9 cellular contexts compared by ENCODE assay signal in the genomic region with DNA sequence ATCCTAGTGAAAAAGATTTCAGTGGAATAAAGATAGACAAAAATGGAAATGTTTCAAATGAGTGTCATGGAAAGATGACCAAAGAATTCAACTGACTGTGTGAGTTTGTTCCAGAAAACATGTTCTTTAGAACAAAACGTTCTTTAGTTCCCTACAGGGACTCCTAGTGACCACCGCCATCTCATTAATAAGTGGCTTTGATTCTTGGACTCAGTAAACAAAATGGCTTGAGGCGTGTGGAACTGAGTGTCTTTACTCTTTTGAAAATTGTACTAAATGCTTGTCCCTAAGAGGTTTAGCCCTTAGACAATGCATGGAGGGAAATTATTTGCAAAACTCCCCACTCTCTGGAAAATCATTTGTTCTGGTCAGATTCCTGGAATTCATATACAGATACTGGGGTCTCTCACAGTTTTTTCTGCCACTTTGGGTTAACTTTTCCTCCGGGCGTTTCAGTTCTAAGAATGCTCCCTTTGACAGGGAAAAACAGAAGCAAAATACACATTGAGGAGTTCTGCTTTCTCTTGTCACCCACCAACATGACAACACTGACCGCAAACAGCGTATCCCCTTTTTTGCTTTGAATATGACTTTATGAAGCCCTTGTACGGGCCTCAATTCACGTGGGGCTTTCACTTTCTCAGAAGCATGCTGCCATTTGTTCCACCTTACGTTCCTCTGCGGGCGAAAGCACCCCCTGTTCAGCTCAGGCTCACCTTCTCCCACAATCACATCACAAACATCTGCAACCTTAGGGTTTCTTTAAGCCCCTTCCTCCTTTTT. TPM values are rescaled to one million over a fixed set of nuclear protein-coding genes. Genes with fewer than 3 reads are reported as not detected.
DNase-seq lines count a peak whose midpoint lies in the region; ATAC-seq and TF ChIP-seq lines count a peak whose summit lies in the region.
"Had no signal": no experiment of that assay in that cellular context is flagged by ENCODE, and none has a peak within 500 bp of the region (broad histone marks: within the 10 kb centered on the region; RNA-seq: fewer than 3 reads in every experiment).

No MANE protein-coding gene starts in this region.

- no peaks in the 10 kb centered on the region for H3K27me3 ChIP-seq in H9 (ENCODE audit: insufficient read depth, low read length)

- no peaks in the 10 kb centered on the region for H3K9me3 ChIP-seq in H9 (ENCODE audit: control insufficient read depth, low read depth, low read length)

- no peak overlapping the region for H2AFZ ChIP-seq in H9 (ENCODE audit: low read length)

- H4K91ac ChIP-seq in H9 (ENCODE audit: insufficient read length, low read depth, low read length) = no peak overlapping the region

- no peaks in the 10 kb centered on the region for H3K79me2 ChIP-seq in H9 (ENCODE audit: insufficient read depth, low read length)

- no peaks in the 10 kb centered on the region for H3K36me3 Mint-ChIP-seq in activated naive CD8-positive, alpha-beta T cell treated with anti-CD3 and anti-CD28 coated beads, Interleukin-2, amount 10 ng/mL, durations not matched to agents 7 days and 5 days
- no peaks in the 10 kb centered on the region for H3K36me3 Mint-ChIP-seq in H9 (ENCODE audit: insufficient read depth in 1 of 3, low read depth in 3 of 3)

- H3K79me1 ChIP-seq in H9 (ENCODE audit: insufficient read depth, low read depth, low read length, poor library complexity, severe bottlenecking) = no peaks in the 10 kb centered on the region

- no peak overlapping the region for H4K5ac ChIP-seq in H9 (ENCODE audit: insufficient read length, low read depth, low read length)

- POLR2A ChIA-PET in activated naive CD8-positive, alpha-beta T cell treated with anti-CD3 and anti-CD28 coated beads, Interleukin-2, amount 10 ng/mL, durations not matched to agents 7 days and 5 days (lab: Charles Lee) = interaction anchor here (0.6 to 3.3 kb wide), 5 partner anchors 8 to 318 kb away, joined by 3 to 20 read pairs (median 4); a partner anchor contains a TSS

- H2BK12ac ChIP-seq in H9 (ENCODE audit: insufficient read length, low read depth, low read length) = no peak overlapping the region

- peak overlapping the region; percentile 89 for H3K27ac Mint-ChIP-seq in activated naive CD8-positive, alpha-beta T cell treated with anti-CD3 and anti-CD28 coated beads, Interleukin-2, amount 10 ng/mL, durations not matched to agents 7 days and 5 days
- H3K27ac Mint-ChIP-seq in H9 = no peak overlapping the region

- no peak overlapping the region for H3K18ac ChIP-seq in H9 (ENCODE audit: insufficient read length, low read depth, low read length)

- peaks cover under 1% of the 10 kb centered on the region; the same call in 1 of the 2 replicates for H3K4me1 ChIP-seq in H9 (ENCODE audit: insufficient read depth, low read length)

- no peaks in the 10 kb centered on the region for H4K20me1 ChIP-seq in H9 (ENCODE audit: control insufficient read depth, insufficient read depth, insufficient read length)

- H2BK15ac ChIP-seq in H9 (ENCODE audit: low read depth, low read length) = no peak overlapping the region

- in situ Hi-C loops in GM13976 (cut with MboI; ENCODE audit: low sequenced_read_pairs, unreplicated experiment) = no loop called here

- H2BK20ac ChIP-seq in H9 (ENCODE audit: low read depth, low read length, poor library complexity, severe bottlenecking) = no peak overlapping the region

- H3K23me2 ChIP-seq in H9 (ENCODE audit: insufficient read length, low read depth, low read length, poor library complexity, severe bottlenecking) = no peaks in the 10 kb centered on the region

- no peak overlapping the region for H3K4me2 ChIP-seq in H9 (ENCODE audit: insufficient read depth, insufficient read length, low read length)
- H3K4me2 ChIP-seq: KMS-11 had no signal

- no CpG with 5 or more reads among the region's 12 CpGs for WGBS in H9 (ENCODE audit: extremely low coverage, insufficient read length, low lambda C conversion rate)

- peak; percentile 52 for ATAC-seq in HG03571 (IDR thresholded peaks at IDR 0.05; ENCODE audit: unreplicated experiment)
- ATAC-seq in activated naive CD8-positive, alpha-beta T cell treated with anti-CD3 and anti-CD28 coated beads, Interleukin-2, amount 10 ng/mL, durations not matched to agents 7 days and 5 days (ENCODE audit: low read depth) = peak; percentile 77

- no peak overlapping the region for H3K56ac ChIP-seq in H9 (ENCODE audit: insufficient read length, low read depth, low read length)

- H3T11ph ChIP-seq in H9 (ENCODE audit: low read length) = no peak overlapping the region

- DNase-seq in GM13976 (ENCODE audit: low spot score) = peak; percentile 65
- no peak for DNase-seq in activated naive CD8-positive, alpha-beta T cell treated with anti-CD3 and anti-CD28 coated beads, Interleukin-2, amount 10 ng/mL, durations not matched to agents 7 days and 5 days
- DNase-seq in pons (ENCODE audit: low spot score) = peak; percentile 55
- DNase-seq in iPS-NIHi7 (ENCODE audit: extremely low spot score) = no peak
- no peak for DNase-seq in NCI-H1092 treated with DMSO at 0.1 percent for 48 hours (lab: John Stamatoyannopoulos, UW)
- no peak for DNase-seq in H9
- no peak for DNase-seq in middle frontal gyrus (ENCODE audit: extremely low spot score, low spot score)

- no peak overlapping the region for H3K23ac ChIP-seq in H9 (ENCODE audit: insufficient read length, low read depth, low read length)

- peak overlapping the region; percentile 79 for H3K4me3 Mint-ChIP-seq in activated naive CD8-positive, alpha-beta T cell treated with anti-CD3 and anti-CD28 coated beads, Interleukin-2, amount 10 ng/mL, durations not matched to agents 7 days and 5 days
- H3K4me3 Mint-ChIP-seq in H9 = no peak overlapping the region

- no peak overlapping the region for H3K27ac ChIP-seq in H9 (ENCODE audit: insufficient read length, low read depth, low read length)
- H3K27ac ChIP-seq: KMS-11 had no signal

- no peak overlapping the region for H4K8ac ChIP-seq in H9 (replicated peaks; ENCODE audit: insufficient read length, low read depth, low read length)

- H2BK5ac ChIP-seq in H9 (ENCODE audit: insufficient read length, low read length) = no peak overlapping the region

- H3K4me1 Mint-ChIP-seq in activated naive CD8-positive, alpha-beta T cell treated with anti-CD3 and anti-CD28 coated beads, Interleukin-2, amount 10 ng/mL, durations not matched to agents 7 days and 5 days = peaks cover 21% of the 10 kb centered on the region
- H3K4me1 Mint-ChIP-seq in H9 = peaks cover 23 to 26% of the 10 kb centered on the region in 2 experiments

- no peaks in the 10 kb centered on the region for H3K9me3 Mint-ChIP-seq in activated naive CD8-positive, alpha-beta T cell treated with anti-CD3 and anti-CD28 coated beads, Interleukin-2, amount 10 ng/mL, durations not matched to agents 7 days and 5 days
- no peaks in the 10 kb centered on the region for H3K9me3 Mint-ChIP-seq in H9

- H3K4ac ChIP-seq in H9 (ENCODE audit: low read depth, low read length) = no peak overlapping the region

- H2BK120ac ChIP-seq in H9 (ENCODE audit: low read depth, low read length, poor library complexity, severe bottlenecking) = no peak overlapping the region

- TF ChIP-seq CTCF in GM13976 (IDR thresholded peaks at IDR 0.05; ENCODE audit: borderline replicate concordance, control extremely low read depth, extremely low read depth, insufficient read depth, missing control alignments) = no peak
- no peak for TF ChIP-seq CTCF in H9 (conservative IDR thresholded peaks at IDR 0.05)

- H3K14ac ChIP-seq in H9 (ENCODE audit: insufficient read depth, low read length) = no peak overlapping the region

- H2AK5ac ChIP-seq in H9 (ENCODE audit: insufficient read length, low read length) = no peak overlapping the region

- no peaks in the 10 kb centered on the region for H3K27me3 Mint-ChIP-seq in activated naive CD8-positive, alpha-beta T cell treated with anti-CD3 and anti-CD28 coated beads, Interleukin-2, amount 10 ng/mL, durations not matched to agents 7 days and 5 days
- H3K27me3 Mint-ChIP-seq in H9 (ENCODE audit: low read depth) = no peaks in the 10 kb centered on the region

- no peak overlapping the region for H3K9ac ChIP-seq in H9 (ENCODE audit: extremely low read depth, insufficient read length, low read length)
- H3K9ac ChIP-seq: KMS-11 had no signal

RNA-seq across cellular contexts. Expression of a gene that starts 15.3 kb away (rescaled TPM):
- total RNA-seq in activated naive CD8-positive, alpha-beta T cell treated with anti-CD3 and anti-CD28 coated beads, Interleukin-2, amount 10 ng/mL, durations not matched to agents 7 days and 5 days = 10 to 100 TPM; 16.2 to 17.0 TPM
- total RNA-seq in H9 (2021) = 2.8 and 4.0 TPM in 2 replicates

RNA-seq across cellular contexts. Expression of a gene that starts 55.7 kb away (rescaled TPM):
- total RNA-seq in activated naive CD8-positive, alpha-beta T cell treated with anti-CD3 and anti-CD28 coated beads, Interleukin-2, amount 10 ng/mL, durations not matched to agents 7 days and 5 days = 10 to 100 TPM; 12.3 to 13.0 TPM
- total RNA-seq in H9 (2021) = 18.6 and 19.8 TPM in 2 replicates

RNA-seq across cellular contexts. Expression of a gene that starts 55.8 kb away (rescaled TPM):
- 10 to 100 TPM; 20.0 to 20.4 TPM for total RNA-seq in activated naive CD8-positive, alpha-beta T cell treated with anti-CD3 and anti-CD28 coated beads, Interleukin-2, amount 10 ng/mL, durations not matched to agents 7 days and 5 days
- 21.2 and 22.3 TPM in 2 replicates for total RNA-seq in H9 (2021)

Comparison
In these comparisons a context has a peak if more than half of its experiments do, and no peak if none do; other contexts are left out.
1. DNase-seq: peak in GM13976 (single experiment) and pons (single experiment); none in activated naive CD8-positive, alpha-beta T cell treated with anti-CD3 and anti-CD28 coated beads, Interleukin-2, amount 10 ng/mL, durations not matched to agents 7 days and 5 days (single experiment), iPS-NIHi7 (single experiment), NCI-H1092 treated with DMSO at 0.1 percent for 48 hours (single experiment), H9 (single experiment) and middle frontal gyrus (single experiment).